ENCODE assay signal across 22 cellular contexts in genomic region chr9:13116292-13116691, GRCh38.
DNase-seq lines count a peak whose midpoint lies in the region; ATAC-seq, FAIRE-seq and TF ChIP-seq lines count a peak whose summit lies in the region.
"Had no signal": no experiment of that assay in that cellular context is flagged by ENCODE, and none has a peak within 500 bp of the region (broad histone marks: within the 10 kb centered on the region; RNA-seq: fewer than 3 reads in every experiment).

No MANE protein-coding gene starts in this region.

- H3K36me3 ChIP-seq in bronchial epithelial cell (ENCODE audit: control insufficient read depth, insufficient read depth, low read length): no peaks in the 10 kb centered on the region
- H3K36me3 ChIP-seq: BLaER1 treated with 17β-estradiol and CSF1 and Interleukin-3, amounts not matched to agents 10 nM and 100 nM had no signal

- TF ChIP-seq CTCF in bronchial epithelial cell (IDR thresholded peaks at IDR 0.05; ENCODE audit: insufficient read depth, low read length, severe bottlenecking): no peak

- no peak overlapping the region for H3K4me3 ChIP-seq in bronchial epithelial cell (ENCODE audit: low read depth, low read length)
- H3K4me3 ChIP-seq: BLaER1 treated with 17β-estradiol and CSF1 and Interleukin-3, amounts not matched to agents 10 nM and 100 nM; GM12878 had no signal

- peak; percentile 35 for DNase-seq in HCEC 1CT
- peak; percentile 57 for DNase-seq in bronchial epithelial cell (ENCODE audit: low read depth)
- peak; percentile 9 for DNase-seq in foreskin melanocyte
- no peak for DNase-seq in NCI-H2081 (lab: John Stamatoyannopoulos, UW)
- no peak for DNase-seq in NCI-H1694 treated with DMSO at 0.1 percent for 48 hours (lab: John Stamatoyannopoulos, UW)
- DNase-seq in DMS79 treated with DMSO at 0.1 percent for 48 hours (lab: John Stamatoyannopoulos, UW): no peak
- DNase-seq: 8988T; AML-193; Caco-2; Calu3; CD4-positive, alpha-beta T cell; CD8-positive, alpha-beta T cell; DND-41; EL; GDM1 had no signal

- no peaks in the 10 kb centered on the region for H3K27me3 ChIP-seq in bronchial epithelial cell (ENCODE audit: control insufficient read depth, insufficient read depth, low read length)
- H3K27me3 ChIP-seq: BLaER1 treated with 17β-estradiol and CSF1 and Interleukin-3, amounts not matched to agents 10 nM and 100 nM had no signal

- ATAC-seq in GM19397 (IDR thresholded peaks at IDR 0.05; ENCODE audit: unreplicated experiment): no peak
- ATAC-seq: CD8-positive, alpha-beta T cell; GM12878 had no signal

- FAIRE-seq in bronchial epithelial cell (lab: Jason Lieb, UNC): no peak
- FAIRE-seq: A204.1, D721Med, GM12878, GM12892, GM18507 had no signal

Comparison
In these comparisons a context has a peak if more than half of its experiments do, and no peak if none do; other contexts are left out.
1. DNase-seq: peak in HCEC 1CT (single experiment), bronchial epithelial cell (single experiment) and foreskin melanocyte (single experiment); none in NCI-H2081 (0 of 2), NCI-H1694 treated with DMSO at 0.1 percent for 48 hours (single experiment) and DMS79 treated with DMSO at 0.1 percent for 48 hours (single experiment).